In the genomic region with DNA sequence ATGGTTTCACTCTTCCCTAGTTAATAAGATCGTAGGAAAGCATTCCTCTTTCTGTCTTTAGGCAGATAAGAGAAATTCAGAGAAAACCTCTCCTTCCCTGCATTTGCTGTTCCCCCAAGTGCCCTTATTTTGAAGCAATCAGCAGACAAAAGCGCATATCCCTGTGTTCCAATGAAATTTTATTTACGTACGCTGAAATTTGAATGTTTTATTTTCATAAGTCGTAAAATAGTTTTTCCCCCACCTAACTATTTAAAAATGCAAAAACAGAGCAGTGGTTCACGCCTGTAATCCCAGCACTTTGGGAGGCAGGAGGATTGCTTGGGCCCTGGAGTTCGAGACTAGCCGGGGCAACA, we compare ENCODE assay signal across 8 cellular contexts. TPM values are rescaled to one million over a fixed set of nuclear protein-coding genes. Genes with fewer than 3 reads are reported as not detected.
A peak's percentile ranks its signal among the peaks of the same experiment; 100 is the strongest.
DNase-seq lines count a peak whose midpoint lies in the region; TF ChIP-seq lines count a peak whose summit lies in the region.

No MANE protein-coding gene starts in this region.

- no peak overlapping the region for H4K8ac ChIP-seq in H9 (replicated peaks; ENCODE audit: insufficient read length, low read depth, low read length)

- H4K20me1 ChIP-seq in H9 (ENCODE audit: control insufficient read depth, insufficient read depth, insufficient read length): no peaks in the 10 kb centered on the region

- H2BK20ac ChIP-seq in H9 (ENCODE audit: low read depth, low read length, poor library complexity, severe bottlenecking): no peak overlapping the region

- DNase-seq in H9 (no peak), WERI-Rb-1 (no peak), glutamatergic neuron (no peak), GOT3 (lab: John Stamatoyannopoulos, UW) (no peak), NCI-H146 treated with DMSO at 0.1 percent for 48 hours (lab: John Stamatoyannopoulos, UW; ENCODE audit: unreplicated experiment) (no peak), lower leg skin (ENCODE audit: low spot score in 2 of 2) (no peak)
- no peak for DNase-seq in stimulated activated CD4-positive, alpha-beta T cell treated with anti-CD3 and anti-CD28 coated beads, Interleukin-2, amount 100 ng/mL, for 24 hours

- no peak overlapping the region for H2BK120ac ChIP-seq in H9 (ENCODE audit: low read depth, low read length, poor library complexity, severe bottlenecking)

- peaks cover 2% of the 10 kb centered on the region for H3K79me1 ChIP-seq in H9 (ENCODE audit: insufficient read depth, low read depth, low read length, poor library complexity, severe bottlenecking)

- H3K9me3 Mint-ChIP-seq in H9: peaks cover 3% of the 10 kb centered on the region in 2 experiments; a peak in 3 of 5 replicates
- peaks cover 2% of the 10 kb centered on the region for H3K9me3 Mint-ChIP-seq in glutamatergic neuron (ENCODE audit: unreplicated experiment)

- no peak overlapping the region for H3K27ac ChIP-seq in H9 (ENCODE audit: insufficient read length, low read depth, low read length)
- no peak overlapping the region for H3K27ac ChIP-seq in WERI-Rb-1
- no peak overlapping the region for H3K27ac ChIP-seq in skeletal muscle tissue (ENCODE audit: low read depth, low read length)

- no peak overlapping the region for H2BK5ac ChIP-seq in H9 (ENCODE audit: insufficient read length, low read length)

- H3K23me2 ChIP-seq in H9 (ENCODE audit: insufficient read length, low read depth, low read length, poor library complexity, severe bottlenecking): no peaks in the 10 kb centered on the region

- peaks cover 3 to 13% (median 4%) of the 10 kb centered on the region in 3 experiments; a peak in 4 of 7 replicates for H3K36me3 Mint-ChIP-seq in H9 (ENCODE audit: insufficient read depth in 1 of 3, low read depth in 3 of 3)
- H3K36me3 Mint-ChIP-seq in glutamatergic neuron (ENCODE audit: unreplicated experiment): peaks cover 7% of the 10 kb centered on the region

- no peaks in the 10 kb centered on the region for H3K79me2 ChIP-seq in H9 (ENCODE audit: insufficient read depth, low read length)

- H3K9ac ChIP-seq in H9 (ENCODE audit: extremely low read depth, insufficient read length, low read length) (no peak overlapping the region), skeletal muscle tissue (ENCODE audit: low read depth in 1 of 3, low read length in 3 of 3) (no peak overlapping the region)

- H3K4me3 Mint-ChIP-seq in H9 (peak overlapping the region; percentile 89 to 90), glutamatergic neuron (ENCODE audit: unreplicated experiment) (peak overlapping the region; percentile 76)

- H3K27me3 ChIP-seq in H9 (ENCODE audit: insufficient read depth, low read length): no peaks in the 10 kb centered on the region
- no peaks in the 10 kb centered on the region for H3K27me3 ChIP-seq in WERI-Rb-1 (ENCODE audit: insufficient read depth, low read depth, severe bottlenecking)
- H3K27me3 ChIP-seq in skeletal muscle tissue (ENCODE audit: control insufficient read depth in 3 of 3, insufficient read depth in 3 of 3, low read length in 3 of 3): no peaks in the 10 kb centered on the region

- H3K27me3 Mint-ChIP-seq in H9 (ENCODE audit: low read depth) (no peaks in the 10 kb centered on the region; the same call in 1 of the 2 replicates), glutamatergic neuron (ENCODE audit: unreplicated experiment) (no peaks in the 10 kb centered on the region)

- TF ChIP-seq CTCF in H9 (conservative IDR thresholded peaks at IDR 0.05) (no peak), WERI-Rb-1 (IDR thresholded peaks at IDR 0.05; ENCODE audit: low read depth, low read length) (no peak), glutamatergic neuron (IDR thresholded peaks at IDR 0.05; ENCODE audit: partially characterized antibody, unreplicated experiment) (no peak), lower leg skin (IDR thresholded peaks at IDR 0.05) (no peak)

- no peak overlapping the region for H3K56ac ChIP-seq in H9 (ENCODE audit: insufficient read length, low read depth, low read length)

- no peak overlapping the region for H3K14ac ChIP-seq in H9 (ENCODE audit: insufficient read depth, low read length)

- no peak overlapping the region for H4K5ac ChIP-seq in H9 (ENCODE audit: insufficient read length, low read depth, low read length)

- peak overlapping the region; percentile 24 for H3K18ac ChIP-seq in H9 (ENCODE audit: insufficient read length, low read depth, low read length)

- WGBS in H9 (ENCODE audit: extremely low coverage, insufficient read length, low lambda C conversion rate): no CpG with 5 or more reads among the region's 8 CpGs
- 86 to 89% methylated on average over 8 of the region's 8 CpGs for WGBS in lower leg skin, 2 donors

- H3K23ac ChIP-seq in H9 (ENCODE audit: insufficient read length, low read depth, low read length): no peak overlapping the region

- no peak overlapping the region for H3T11ph ChIP-seq in H9 (ENCODE audit: low read length)

- no peak overlapping the region for H4K91ac ChIP-seq in H9 (ENCODE audit: insufficient read length, low read depth, low read length)

- H2BK15ac ChIP-seq in H9 (ENCODE audit: low read depth, low read length): no peak overlapping the region

- no peak overlapping the region for H2AFZ ChIP-seq in H9 (ENCODE audit: low read length)

- H3K36me3 ChIP-seq in WERI-Rb-1 (peaks cover 4% of the 10 kb centered on the region; the same call in 1 of the 2 replicates), skeletal muscle tissue (ENCODE audit: control insufficient read depth in 3 of 3, insufficient read depth in 3 of 3, low read length in 3 of 3) (peaks cover 6% of the 10 kb centered on the region in 3 donors)

- no peak for TF ChIP-seq POLR2A in lower leg skin (IDR thresholded peaks at IDR 0.05)

- no peak overlapping the region for H3K4me2 ChIP-seq in H9 (ENCODE audit: insufficient read depth, insufficient read length, low read length)

- peaks cover 14% of the 10 kb centered on the region in 2 experiments for H3K4me1 Mint-ChIP-seq in H9
- peaks cover 3% of the 10 kb centered on the region for H3K4me1 Mint-ChIP-seq in glutamatergic neuron (ENCODE audit: low read depth, unreplicated experiment)

- H3K4me1 ChIP-seq in H9 (ENCODE audit: insufficient read depth, low read length): no peaks in the 10 kb centered on the region
- peaks cover 8 to 11% (median 10%) of the 10 kb centered on the region in 3 donors for H3K4me1 ChIP-seq in skeletal muscle tissue (ENCODE audit: control insufficient read depth in 3 of 3, insufficient read depth in 3 of 3, low read length in 3 of 3)

- no peak overlapping the region for H3K4ac ChIP-seq in H9 (ENCODE audit: low read depth, low read length)

- H3K9me3 ChIP-seq in H9 (ENCODE audit: control insufficient read depth, low read depth, low read length): no peaks in the 10 kb centered on the region
- H3K9me3 ChIP-seq in WERI-Rb-1 (ENCODE audit: severe bottlenecking): peaks cover 7% of the 10 kb centered on the region
- H3K9me3 ChIP-seq in skeletal muscle tissue (ENCODE audit: control insufficient read depth in 3 of 3, low read length in 3 of 3): no peaks in the 10 kb centered on the region

- H2BK12ac ChIP-seq in H9 (ENCODE audit: insufficient read length, low read depth, low read length): no peak overlapping the region

- H3K27ac Mint-ChIP-seq in H9 (no peak overlapping the region), glutamatergic neuron (ENCODE audit: unreplicated experiment) (no peak overlapping the region)

- H3K4me3 ChIP-seq in WERI-Rb-1 (ENCODE audit: low read depth, low read length) (peak overlapping the region; percentile 91), skeletal muscle tissue (ENCODE audit: low read length in 3 of 3) (peak overlapping the region; percentile 65 to 93 (median 74)), lower leg skin (ENCODE audit: low read depth, poor library complexity, severe bottlenecking) (no peak overlapping the region)

- H2AK5ac ChIP-seq in H9 (ENCODE audit: insufficient read length, low read length): no peak overlapping the region

- intact Hi-C loops in lower leg skin (cut with DNase I; ENCODE audit: low total_unique reads): no loop called here

RNA-seq across cellular contexts. Expression of a gene that starts 17.2 kb away (rescaled TPM):
- total RNA-seq in H9 (2021) (17.2 and 19.5 TPM in 2 replicates), glutamatergic neuron (ENCODE audit: unreplicated experiment) (21.9 TPM), skeletal muscle tissue (16.2 TPM), lower leg skin (100 to 1,000 TPM in 2 of 4 donors, 10 to 100 TPM in 2; 72.8 to 133 (median 92.1) TPM)

RNA-seq across cellular contexts. Expression of a gene that starts 27.2 kb away (rescaled TPM):
- total RNA-seq in H9 (2021) (127 and 129 TPM in 2 replicates), glutamatergic neuron (ENCODE audit: unreplicated experiment) (68.3 TPM), skeletal muscle tissue (36.0 TPM), lower leg skin (100 to 1,000 TPM; 113 to 200 (median 145) TPM)

RNA-seq across cellular contexts. Expression of a gene that starts 48.2 kb away (rescaled TPM):
- 50.7 and 53.1 TPM in 2 replicates for total RNA-seq in H9 (2021)
- total RNA-seq in glutamatergic neuron (ENCODE audit: unreplicated experiment): 46.0 TPM
- 2.6 TPM for total RNA-seq in skeletal muscle tissue
- total RNA-seq in lower leg skin: 10 to 100 TPM; 22.3 to 29.9 (median 23.3) TPM
